8 cellular contexts compared by ENCODE assay signal in genomic region chr6:87407896-87408720, GRCh38. TPM values are rescaled to one million over a fixed set of nuclear protein-coding genes. Genes with fewer than 3 reads are reported as not detected.
DNase-seq lines count a peak whose midpoint lies in the region; ATAC-seq and TF ChIP-seq lines count a peak whose summit lies in the region.

Gene CFAP206, plus strand, starts transcription at chr6:87407972. Its CDS starts 1,868 bp downstream, at chr6:87409840.

- H3K36me3 Mint-ChIP-seq in brain = no peaks in the 10 kb centered on the region

- H3K27me3 Mint-ChIP-seq in brain = peaks cover 4% of the 10 kb centered on the region

- no peaks in the 10 kb centered on the region for H3K9me3 ChIP-seq in iPS-15b (ENCODE audit: control insufficient read depth, insufficient read depth, low read length)

- H3K9ac ChIP-seq in iPS-15b (ENCODE audit: low read depth, low read length) = peak within 1 kb of the TSS; percentile 71

- H3K27ac Mint-ChIP-seq in brain = peak within 1 kb of the TSS; percentile 90 to 98 (median 95)

- no peak for TF ChIP-seq CTCF in brain (conservative IDR thresholded peaks at IDR 0.05)

- H3K36me3 ChIP-seq in iPS-15b (ENCODE audit: control insufficient read depth, insufficient read depth, low read length) = no peaks in the 10 kb centered on the region

- ATAC-seq in GM18508 (IDR thresholded peaks at IDR 0.05; ENCODE audit: insufficient read depth, unreplicated experiment) (peak; percentile 59), HG03045 (IDR thresholded peaks at IDR 0.05; ENCODE audit: unreplicated experiment) (peak; percentile 88)

- no peaks in the 10 kb centered on the region for H3K4me1 ChIP-seq in iPS-15b (ENCODE audit: control insufficient read depth, insufficient read depth, low read length)

- H3K4me3 ChIP-seq in iPS-15b (ENCODE audit: low read depth, low read length) (peak within 1 kb of the TSS; percentile 90), skeletal muscle cell (ENCODE audit: low read depth, low read length) (peak within 1 kb of the TSS; percentile 76)

- DNase-seq in 8988T (peak; percentile 63), NCI-H2081 treated with DMSO at 0.1 percent for 48 hours (lab: John Stamatoyannopoulos, UW) (peak; percentile 47), UCSD-AML1 (lab: John Stamatoyannopoulos, UW; ENCODE audit: unreplicated experiment) (peak; percentile 85), skeletal muscle cell (ENCODE audit: low read depth) (peak; percentile 56)

- H3K4me1 Mint-ChIP-seq in brain = peaks cover 19% of the 10 kb centered on the region

- no peaks in the 10 kb centered on the region for H3K27me3 ChIP-seq in iPS-15b (ENCODE audit: control insufficient read depth, insufficient read depth, low read length)

- H3K9me3 Mint-ChIP-seq in brain = no peaks in the 10 kb centered on the region

- peak within 1 kb of the TSS; percentile 87 to 92 (median 90) for H3K4me3 Mint-ChIP-seq in brain

RNA-seq across cellular contexts. Expression of gene CFAP206, which starts in this region (rescaled TPM):
- 1.0 TPM for polyA plus RNA-seq in brain (ENCODE audit: insufficient read depth, low read depth, low replicate concordance)

Comparison
In these comparisons a context has a peak if more than half of its experiments do, and no peak if none do; other contexts are left out.
1. Peak in every context shown above with its lines: DNase-seq, ATAC-seq and H3K4me3 ChIP-seq.